In genomic region chr12:28130625-28131598, GRCh38 we compare ENCODE assay signal across 1 cellular context.
TF ChIP-seq lines count a peak whose summit lies in the region.

No MANE protein-coding gene starts in this region.

TF ChIP-seq in K562, 482 proteins besides CTCF, POLR2A, EP300 and RAD21 (continued from another document and continues in another):
- no peak for TF ChIP-seq RREB1 (CRISPR knock-in tag; IDR thresholded peaks at IDR 0.05)
- TF ChIP-seq ZNF77 (CRISPR knock-in tag; IDR thresholded peaks at IDR 0.05), result no peak
- no peak; the same call in 1 of the 2 replicates for TF ChIP-seq ZKSCAN8 (CRISPR knock-in tag; IDR thresholded peaks at IDR 0.05)
- TF ChIP-seq ZNF217 (CRISPR knock-in tag; IDR thresholded peaks at IDR 0.05), result no peak
- peak; percentile 79; the same call in 1 of the 2 replicates for TF ChIP-seq SMARCC2 (IDR thresholded peaks at IDR 0.05; ENCODE audit: low read depth)
- TF ChIP-seq E2F3 (CRISPR knock-in tag; IDR thresholded peaks at IDR 0.05), result peak; percentile 44; the same call in 1 of the 2 replicates
- no peak for TF ChIP-seq ZNF140 (CRISPR knock-in tag; IDR thresholded peaks at IDR 0.05)
- peak; percentile 41 for TF ChIP-seq E2F8 (IDR thresholded peaks at IDR 0.05; ENCODE audit: low read depth, partially characterized antibody)
- no peak for TF ChIP-seq USF2 (CRISPR knock-in tag; IDR thresholded peaks at IDR 0.05)
- no peak for TF ChIP-seq ZNF778 (CRISPR knock-in tag; IDR thresholded peaks at IDR 0.05)
- no peak for TF ChIP-seq COPS2 (conservative IDR thresholded peaks at IDR 0.05)
- TF ChIP-seq TOE1 (IDR thresholded peaks at IDR 0.05; ENCODE audit: borderline replicate concordance), result no peak
- no peak for TF ChIP-seq TOE1 (CRISPR knock-in tag; IDR thresholded peaks at IDR 0.05; ENCODE audit: borderline replicate concordance, low read depth)
- TF ChIP-seq GABPA (tag; conservative IDR thresholded peaks at IDR 0.05; ENCODE audit: low read depth), result peak; percentile 67
- no peak for TF ChIP-seq BRF1 (IDR thresholded peaks at IDR 0.05; ENCODE audit: borderline replicate concordance, extremely low read depth, insufficient read length)
- peak; percentile 67 for TF ChIP-seq EP400 (IDR thresholded peaks at IDR 0.05)
- no peak for TF ChIP-seq XRCC4 (IDR thresholded peaks at IDR 0.05; ENCODE audit: extremely low read depth, insufficient read depth, insufficient read length)
- no peak for TF ChIP-seq ZKSCAN3 (CRISPR knock-in tag; IDR thresholded peaks at IDR 0.05)
- TF ChIP-seq HES1 (IDR thresholded peaks at IDR 0.05; ENCODE audit: low read depth), result peak; percentile 76
- no peak for TF ChIP-seq PTBP1 (IDR thresholded peaks at IDR 0.05; ENCODE audit: low read depth, low read length)
- TF ChIP-seq ZNF12 (CRISPR knock-in tag; IDR thresholded peaks at IDR 0.05), result no peak
- TF ChIP-seq GABPB2 (CRISPR knock-in tag; conservative IDR thresholded peaks at IDR 0.05), result no peak
- no peak for TF ChIP-seq SNIP1 (IDR thresholded peaks at IDR 0.05; ENCODE audit: low read depth)
- TF ChIP-seq ESRRB (CRISPR knock-in tag; IDR thresholded peaks at IDR 0.05; ENCODE audit: borderline replicate concordance), result no peak
- TF ChIP-seq HDAC8 (tag; IDR thresholded peaks at IDR 0.05), result no peak
- TF ChIP-seq CBFA2T3 (IDR thresholded peaks at IDR 0.05), result peak; percentile 90
- TF ChIP-seq CGGBP1 (CRISPR knock-in tag; IDR thresholded peaks at IDR 0.05), result no peak
- TF ChIP-seq SMAD4 (CRISPR knock-in tag; conservative IDR thresholded peaks at IDR 0.05), result peak; percentile 69
- no peak for TF ChIP-seq KLF13 (tag; IDR thresholded peaks at IDR 0.05; ENCODE audit: borderline replicate concordance, low read depth)
- no peak for TF ChIP-seq ZNF445 (CRISPR knock-in tag; IDR thresholded peaks at IDR 0.05; ENCODE audit: low read depth)
- TF ChIP-seq SMARCA4 (IDR thresholded peaks at IDR 0.05), result peak; percentile 92
- TF ChIP-seq POLR3G (IDR thresholded peaks at IDR 0.05; ENCODE audit: extremely low read depth, insufficient read length, insufficient replicate concordance), result no peak
- TF ChIP-seq GTF2A2 (tag; IDR thresholded peaks at IDR 0.05), result no peak
- no peak for TF ChIP-seq ZC3H8 (IDR thresholded peaks at IDR 0.05)
- TF ChIP-seq ATF4 (CRISPR knock-in tag; IDR thresholded peaks at IDR 0.05), result peak; percentile 40; the same call in 1 of the 2 replicates
- TF ChIP-seq CTCFL (IDR thresholded peaks at IDR 0.05; ENCODE audit: borderline replicate concordance, insufficient read depth, low read depth, low read length, poor library complexity, severe bottlenecking), result no peak
- TF ChIP-seq HDAC1 (IDR thresholded peaks at IDR 0.05), result peak in 1 of 2 experiments; percentile 66; a peak in 1 of 4 replicates
- no peak for TF ChIP-seq ZBTB7A (IDR thresholded peaks at IDR 0.05; ENCODE audit: borderline replicate concordance, control insufficient read depth, low read depth, low read length)
- TF ChIP-seq PHB (CRISPR knock-in tag; IDR thresholded peaks at IDR 0.05), result no peak
- no peak for TF ChIP-seq HDGF (IDR thresholded peaks at IDR 0.05)
- TF ChIP-seq UBTF (IDR thresholded peaks at IDR 0.05; ENCODE audit: borderline replicate concordance in 1 of 2, low read depth in 2 of 2, low read length in 2 of 2), result no peak
- no peak for TF ChIP-seq HDAC6 (IDR thresholded peaks at IDR 0.05; ENCODE audit: low read depth, low read length)
- TF ChIP-seq REST (CRISPR knock-in tag; IDR thresholded peaks at IDR 0.05; ENCODE audit: low read depth), result no peak
